ENCODE assay signal across 8 cellular contexts in the genomic region with DNA sequence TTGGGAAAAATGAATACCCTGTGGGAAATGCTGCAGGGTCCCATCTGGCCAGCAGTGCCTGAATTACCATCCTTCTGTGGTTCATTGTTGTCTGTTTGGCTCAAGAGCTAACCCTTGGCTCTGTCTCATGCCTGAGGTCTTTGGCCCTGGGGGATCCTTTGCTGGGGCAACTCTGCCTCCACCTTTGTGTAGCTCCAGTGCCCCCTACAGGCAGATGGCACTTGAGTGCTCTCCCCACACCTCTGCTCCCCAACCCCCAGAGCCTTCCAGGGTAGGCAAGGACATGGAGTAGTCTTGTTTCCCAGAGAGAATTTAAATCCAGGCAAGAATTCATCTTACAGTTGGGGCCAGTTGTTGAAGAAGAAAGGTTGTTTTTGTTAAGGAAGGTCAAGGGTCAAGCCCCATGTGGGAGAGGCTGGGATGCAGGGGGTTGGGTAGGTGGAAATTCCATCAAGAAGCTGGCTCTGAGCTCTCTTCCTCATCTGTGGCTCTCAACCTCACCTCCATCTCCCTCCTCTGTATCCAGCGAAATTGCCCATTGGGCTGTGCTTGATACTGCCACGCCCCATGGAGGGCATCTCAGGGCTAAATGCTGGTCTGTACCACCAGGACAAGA. TPM values are rescaled to one million over a fixed set of nuclear protein-coding genes. Genes with fewer than 3 reads are reported as not detected.
DNase-seq lines count a peak whose midpoint lies in the region; ATAC-seq, FAIRE-seq and TF ChIP-seq lines count a peak whose summit lies in the region.

No MANE protein-coding gene starts in this region.

- TF ChIP-seq EP300 in K562 (IDR thresholded peaks at IDR 0.05; ENCODE audit: low read length) (no peak), HepG2 (IDR thresholded peaks at IDR 0.05; ENCODE audit: low read depth in 2 of 2, low read length in 2 of 2) (no peak), HepG2 (CRISPR knock-in tag; IDR thresholded peaks at IDR 0.05; ENCODE audit: borderline replicate concordance) (no peak)

- H3K36me3 ChIP-seq in DOHH2 (ENCODE audit: control insufficient read depth, low read length) (no peaks in the 10 kb centered on the region), K562 (ENCODE audit: control insufficient read depth, insufficient read depth, low read length) (no peaks in the 10 kb centered on the region), HepG2 (replicated peaks in 1 of 2; ENCODE audit: control insufficient read depth in 1 of 2, insufficient read depth in 2 of 2, low read length in 2 of 2) (no peaks in the 10 kb centered on the region)

- intact Hi-C loops in K562 (cut with micrococcal nuclease): loop anchor here (1.0 kb wide), 1 partner anchor 120 kb away; no protein-coding TSS in a partner anchor
- intact Hi-C loops in HepG2 (cut with micrococcal nuclease; ENCODE audit: unreplicated experiment): loop anchor here (1.0 kb wide), 1 partner anchor 338 kb away; no protein-coding TSS in a partner anchor

- no peaks in the 10 kb centered on the region for H3K27me3 ChIP-seq in DOHH2 (ENCODE audit: control insufficient read depth, low read length)
- peaks cover 2 to 33% of the 10 kb centered on the region in 2 experiments; a peak in 4 of 5 replicates for H3K27me3 ChIP-seq in K562 (ENCODE audit: control insufficient read depth in 2 of 2, insufficient read depth in 2 of 2, low read length in 2 of 2)
- H3K27me3 ChIP-seq in HepG2 (ENCODE audit: control insufficient read depth in 1 of 2, insufficient read depth in 2 of 2, low read length in 2 of 2): peaks cover 3 to 36% of the 10 kb centered on the region in 2 experiments; a peak in 4 of 5 replicates

- CTCF ChIA-PET in K562 (lab: Yijun Ruan, JAX; ENCODE audit: low intra/inter-chr PET ratio): interaction anchor here (1.2 to 5.4 kb wide), 2 partner anchors 119 to 338 kb away, joined by 3 to 31 read pairs; no protein-coding TSS in a partner anchor
- CTCF ChIA-PET in HepG2 (lab: Yijun Ruan, JAX; ENCODE audit: low intra/inter-chr PET ratio, low total read pairs): interaction anchor here (0.7 to 2.5 kb wide), 3 partner anchors 120 to 339 kb away, joined by 3 to 18 read pairs (median 5); no protein-coding TSS in a partner anchor

- TF ChIP-seq RAD21 in K562 (CRISPR knock-in tag; conservative IDR thresholded peaks at IDR 0.05 in 1 of 2, IDR thresholded peaks at IDR 0.05 in 1 of 2): peak; percentile 63 to 86
- peak; percentile 52 for TF ChIP-seq RAD21 in HepG2 (CRISPR knock-in tag; IDR thresholded peaks at IDR 0.05)

- peak; percentile 95 for ATAC-seq in K562
- peak; percentile 87 for ATAC-seq in HepG2
- no peak for ATAC-seq in HG03280 (IDR thresholded peaks at IDR 0.05; ENCODE audit: unreplicated experiment)

- H3K4me3 ChIP-seq in DOHH2 (ENCODE audit: low read length) (no peak overlapping the region), K562 (no peak overlapping the region), HepG2 (replicated peaks in 1 of 3; ENCODE audit: insufficient read depth in 1 of 3, low read depth in 2 of 3, low read length in 3 of 3) (no peak overlapping the region)

- H3K9me3 ChIP-seq in DOHH2 (ENCODE audit: control insufficient read depth, insufficient read depth, low read length): no peaks in the 10 kb centered on the region
- no peaks in the 10 kb centered on the region for H3K9me3 ChIP-seq in K562 (replicated peaks; ENCODE audit: control insufficient read depth, insufficient read depth, low read depth, low read length)
- no peaks in the 10 kb centered on the region for H3K9me3 ChIP-seq in HepG2 (ENCODE audit: low read length)

- peak; percentile 92 for TF ChIP-seq CTCF in DOHH2 (IDR thresholded peaks at IDR 0.05; ENCODE audit: low read depth, low read length, poor library complexity, severe bottlenecking)
- peak; percentile 73 to 87 (median 78) for TF ChIP-seq CTCF in K562 (IDR thresholded peaks at IDR 0.05 in 2 of 3, conservative IDR thresholded peaks at IDR 0.05 in 1 of 3; ENCODE audit: insufficient read depth in 2 of 3, low read depth in 1 of 3, low read length in 3 of 3)
- TF ChIP-seq CTCF in HepG2 (CRISPR knock-in tag; IDR thresholded peaks at IDR 0.05): peak; percentile 69

- no peak for TF ChIP-seq POLR2A in K562 (conservative IDR thresholded peaks at IDR 0.05)
- TF ChIP-seq POLR2A in HepG2 (IDR thresholded peaks at IDR 0.05; ENCODE audit: insufficient read depth in 1 of 2, low read depth in 2 of 2, low read length in 2 of 2): no peak

- H3K9ac ChIP-seq in K562 (ENCODE audit: insufficient read depth in 1 of 2, low read depth in 2 of 2, low read length in 2 of 2) (no peak overlapping the region), HepG2 (ENCODE audit: insufficient read depth, low read depth, low read length) (no peak overlapping the region)

- H2AFZ ChIP-seq in K562 (ENCODE audit: low read depth, low read length) (no peak overlapping the region), HepG2 (ENCODE audit: low read length) (no peak overlapping the region)

- no peaks in the 10 kb centered on the region for H3K79me2 ChIP-seq in DOHH2 (ENCODE audit: control insufficient read depth, low read length)
- H3K79me2 ChIP-seq in K562 (ENCODE audit: control insufficient read depth, insufficient read depth, low read length): no peaks in the 10 kb centered on the region
- H3K79me2 ChIP-seq in HepG2 (ENCODE audit: insufficient read depth, low read length): no peaks in the 10 kb centered on the region

- FAIRE-seq in K562 (lab: Jason Lieb, UNC) (peak; percentile 77), HepG2 (lab: Jason Lieb, UNC) (peak; percentile 62), urothelium cell line (lab: Jason Lieb, UNC) (no peak)

- peaks cover 7% of the 10 kb centered on the region for H3K4me1 ChIP-seq in DOHH2 (ENCODE audit: control insufficient read depth, low read length)
- no peaks in the 10 kb centered on the region for H3K4me1 ChIP-seq in K562 (replicated peaks in 1 of 2; ENCODE audit: control insufficient read depth in 2 of 2, insufficient read depth in 2 of 2, low read length in 2 of 2)
- no peaks in the 10 kb centered on the region for H3K4me1 ChIP-seq in HepG2 (ENCODE audit: insufficient read depth, low read length)

- no peaks in the 10 kb centered on the region for H3K9me1 ChIP-seq in K562 (ENCODE audit: control insufficient read depth, insufficient read depth, low read length)

- no peaks in the 10 kb centered on the region for H3K9me2 ChIP-seq in DOHH2 (replicated peaks; ENCODE audit: control insufficient read depth, low read length)

- in situ Hi-C loops in K562 (cut with MboI): no loop called here
- in situ Hi-C loops in HepG2 (cut with HindIII; ENCODE audit: extremely low pct_ligation_motif_present, low pct_unique_long_range_greater_than_20kb): no loop called here

- H4K20me1 ChIP-seq in DOHH2 (ENCODE audit: control insufficient read depth, insufficient read depth, low read depth, low read length) (no peaks in the 10 kb centered on the region), K562 (replicated peaks; ENCODE audit: control insufficient read depth, insufficient read depth, low read length) (0 out of 2 replicates have a peak, but pooled peaks cover 2% of the 10 kb centered on the region), HepG2 (ENCODE audit: insufficient read depth, low read length) (no peaks in the 10 kb centered on the region)

- H3K27ac ChIP-seq in DOHH2 (ENCODE audit: low read depth, low read length) (no peak overlapping the region), K562 (ENCODE audit: extremely low read depth, low read depth, low read length) (no peak overlapping the region), HepG2 (ENCODE audit: extremely low read length, insufficient read depth, low read length) (no peak overlapping the region)

- POLR2A ChIA-PET in K562 (lab: Yijun Ruan, JAX) (interaction anchor here (0.5 to 0.7 kb wide), 3 partner anchors 34 to 940 kb away, joined by 3 to 4 read pairs (median 3); no protein-coding TSS in a partner anchor), HepG2 (lab: Yijun Ruan, JAX) (no interaction called here)

- H3K4me2 ChIP-seq in DOHH2 (ENCODE audit: low read length) (no peak overlapping the region), K562 (ENCODE audit: insufficient read depth, low read length) (no peak overlapping the region), HepG2 (ENCODE audit: low read depth, low read length) (no peak overlapping the region)

- DNase-seq in HK-2 (ENCODE audit: unreplicated experiment): peak; percentile 22
- DNase-seq in T-helper 22 cell (ENCODE audit: low read depth): peak; percentile 51
- DNase-seq in K562 (ENCODE audit: extremely low read depth in 1 of 4, low spot score in 3 of 4): peak; percentile 61 to 72 (median 64)
- DNase-seq in HepG2 (ENCODE audit: low spot score): peak; percentile 53
- DNase-seq in stimulated activated CD8-positive, alpha-beta memory T cell treated with anti-CD3 and anti-CD28 coated beads, Interleukin-4, amount 100 ng/mL, for 24 hours (ENCODE audit: low read depth): peak; percentile 70
- DNase-seq in urothelium cell line (ENCODE audit: low spot score): no peak

- BruUV-seq in K562 (replicated peaks; lab: Mats Ljungman, UMichigan) (no TSS peak), HepG2 (replicated peaks; lab: Mats Ljungman, UMichigan) (no TSS peak)

- no peaks in the 10 kb centered on the region for H3F3A ChIP-seq in DOHH2 (ENCODE audit: control insufficient read depth, insufficient read depth)

- 0% methylated on average over 2 of the region's 2 CpGs for WGBS in K562 (ENCODE audit: insufficient coverage, low coverage, missing lambda C conversion rate)
- WGBS in HepG2 (ENCODE audit: low lambda C conversion rate): 0% methylated on average over 2 of the region's 2 CpGs

RNA-seq across cellular contexts. Expression of a gene that starts 44.2 kb away (rescaled TPM):
- not detected in 2 replicates for total RNA-seq in K562 (2011; cell fraction: chromatin; rRNA removed; ENCODE audit: low replicate concordance)
- not detected in 2 replicates for total RNA-seq in K562 (2011; cell fraction: nucleolus; rRNA removed)
- total RNA-seq in K562 (2011; cell fraction: nucleoplasm; rRNA removed): not detected in 2 replicates
- total RNA-seq in K562 (2014; rRNA removed) (not detected in 2 replicates), K562 (2014; rRNA removed; fragmentation: Illumina TruSeq; extraction: Trizol) (not detected in 2 replicates), K562 (2015; rRNA removed; fragmentation: Illumina TruSeq; extraction: Trizol) (not detected in 2 replicates), K562 (2021) (not detected in 2 replicates), HepG2 (2016; rRNA removed; fragmentation: Illumina TruSeq; extraction: Trizol) (not detected in 2 replicates)
- polyA plus RNA-seq in K562 (2011; rRNA removed) (not detected in 2 replicates), K562 (2014; fragmentation: Illumina TruSeq; extraction: Trizol) (not detected in 2 replicates), K562 (2014; fragmentation: Nextera tagmentation; extraction: Ambion mirVana) (not detected), K562 (2014; rRNA removed) (not detected in 2 replicates), HepG2 (2011; rRNA removed) (not detected in 2 replicates)
- polyA plus RNA-seq in K562 (2011; cell fraction: cytosol; rRNA removed): not detected in 2 replicates
- polyA plus RNA-seq in K562 (2011; cell fraction: nucleus; rRNA removed): not detected in 2 replicates
- not detected in 2 replicates for polyA plus RNA-seq in K562 (2012)
- polyA minus RNA-seq in K562 (2011; rRNA and poly(A)+ RNA removed): not detected in 2 replicates
- polyA minus RNA-seq in K562 (2011; cell fraction: cytosol; rRNA and poly(A)+ RNA removed): not detected in 2 replicates
- polyA minus RNA-seq in K562 (2011; cell fraction: nucleus; rRNA and poly(A)+ RNA removed): not detected in 2 replicates
- total RNA-seq in HepG2 (2016; cell fraction: cytosol; rRNA removed; fragmentation: Illumina TruSeq; extraction: Trizol; ENCODE audit: low read depth): not detected in 2 replicates
- not detected in 2 replicates for total RNA-seq in HepG2 (2016; cell fraction: insoluble cytoplasmic fraction; rRNA removed; fragmentation: Illumina TruSeq; extraction: Trizol)
- not detected in 2 replicates for total RNA-seq in HepG2 (2016; cell fraction: membrane; rRNA removed; fragmentation: Illumina TruSeq; extraction: Trizol)
- not detected in 2 replicates for total RNA-seq in HepG2 (2016; cell fraction: nucleus; rRNA removed; fragmentation: Illumina TruSeq; extraction: Trizol)
- polyA plus RNA-seq in HepG2 (2011; cell fraction: cytosol; rRNA removed): not detected in 2 replicates
- polyA plus RNA-seq in HepG2 (2011; cell fraction: nucleus; rRNA removed): not detected in 2 replicates
- polyA plus RNA-seq in HepG2 (2012): not detected in 2 replicates
- not detected in 2 replicates for polyA plus RNA-seq in HepG2 (2016; cell fraction: cytosol; fragmentation: Illumina TruSeq; extraction: Trizol; ENCODE audit: low read depth)
- polyA plus RNA-seq in HepG2 (2016; cell fraction: insoluble cytoplasmic fraction; fragmentation: Illumina TruSeq; extraction: Trizol; ENCODE audit: low read depth): not detected in 2 replicates
- polyA plus RNA-seq in HepG2 (2016; cell fraction: membrane; fragmentation: Illumina TruSeq; extraction: Trizol; ENCODE audit: low read depth): not detected in 2 replicates
- not detected in 2 replicates for polyA plus RNA-seq in HepG2 (2016; cell fraction: nucleus; fragmentation: Illumina TruSeq; extraction: Trizol; ENCODE audit: insufficient read depth, low read depth)
- not detected in 2 replicates for polyA minus RNA-seq in HepG2 (2011; rRNA and poly(A)+ RNA removed; ENCODE audit: low replicate concordance)
- not detected in 2 replicates for polyA minus RNA-seq in HepG2 (2011; cell fraction: cytosol; rRNA and poly(A)+ RNA removed)
- polyA minus RNA-seq in HepG2 (2011; cell fraction: nucleus; rRNA and poly(A)+ RNA removed): not detected in 2 replicates
